ENCODE assay signal across 1 cellular context in genomic region chr19:39969681-39970423, GRCh38.
TF ChIP-seq lines count a peak whose summit lies in the region.

No MANE protein-coding gene starts in this region.

TF ChIP-seq in K562, 482 proteins besides CTCF, POLR2A, EP300 and RAD21 (continued from another document):
- TF ChIP-seq U2AF2 (optimal IDR thresholded peaks at IDR 0.05; ENCODE audit: low read depth, low read length), result no peak
- 0 out of 2 replicates have a peak, but pooled peaks have one; percentile 11 for TF ChIP-seq SMARCC2 (IDR thresholded peaks at IDR 0.05; ENCODE audit: low read depth)
- TF ChIP-seq PATZ1 (CRISPR knock-in tag; IDR thresholded peaks at IDR 0.05; ENCODE audit: borderline replicate concordance), result no peak
- TF ChIP-seq RBM34 (IDR thresholded peaks at IDR 0.05; ENCODE audit: borderline replicate concordance, insufficient read depth, low read length), result no peak
- TF ChIP-seq NFXL1 (CRISPR knock-in tag; IDR thresholded peaks at IDR 0.05), result no peak
- no peak for TF ChIP-seq STAT5A (IDR thresholded peaks at IDR 0.05; ENCODE audit: borderline replicate concordance, low read length)
- TF ChIP-seq CEBPZ (IDR thresholded peaks at IDR 0.05; ENCODE audit: borderline replicate concordance, low read depth, low read length), result no peak
- TF ChIP-seq NEUROD1 (IDR thresholded peaks at IDR 0.05; ENCODE audit: borderline replicate concordance, low read depth, low read length, partially characterized antibody), result no peak
- no peak for TF ChIP-seq TRIM25 (IDR thresholded peaks at IDR 0.05; ENCODE audit: borderline replicate concordance)
- TF ChIP-seq PCBP1 (IDR thresholded peaks at IDR 0.05; ENCODE audit: low read depth, low read length, poor library complexity, severe bottlenecking), result no peak
- peak; percentile 37 for TF ChIP-seq VEZF1 (CRISPR knock-in tag; IDR thresholded peaks at IDR 0.05)
- peak; percentile 53 for TF ChIP-seq CXXC5 (CRISPR knock-in tag; IDR thresholded peaks at IDR 0.05)
- no peak for TF ChIP-seq MAZ (CRISPR knock-in tag; conservative IDR thresholded peaks at IDR 0.05 in 1 of 2, IDR thresholded peaks at IDR 0.05 in 1 of 2)
- TF ChIP-seq TOE1 (IDR thresholded peaks at IDR 0.05; ENCODE audit: borderline replicate concordance), result 0 out of 2 replicates have a peak, but pooled peaks have one; percentile 15
- TF ChIP-seq TOE1 (CRISPR knock-in tag; IDR thresholded peaks at IDR 0.05; ENCODE audit: borderline replicate concordance, low read depth), result no peak
- TF ChIP-seq FOXP4 (CRISPR knock-in tag; IDR thresholded peaks at IDR 0.05; ENCODE audit: borderline replicate concordance), result no peak
- no peak for TF ChIP-seq ZNF586 (CRISPR knock-in tag; conservative IDR thresholded peaks at IDR 0.05)
- TF ChIP-seq MITF (IDR thresholded peaks at IDR 0.05), result no peak
- no peak for TF ChIP-seq CREB3 (tag; conservative IDR thresholded peaks at IDR 0.05; ENCODE audit: low read depth)
- TF ChIP-seq ZBED1 (IDR thresholded peaks at IDR 0.05), result no peak
- no peak for TF ChIP-seq NCOA6 (IDR thresholded peaks at IDR 0.05)
- TF ChIP-seq ZNF41 (CRISPR knock-in tag; conservative IDR thresholded peaks at IDR 0.05), result no peak
- TF ChIP-seq ZFP1 (CRISPR knock-in tag; IDR thresholded peaks at IDR 0.05), result no peak
- TF ChIP-seq RNF219 (CRISPR knock-in tag; IDR thresholded peaks at IDR 0.05), result no peak
- peak; percentile 60; the same call in 1 of the 2 replicates for TF ChIP-seq SMARCE1 (IDR thresholded peaks at IDR 0.05)
- no peak for TF ChIP-seq GTF2B (IDR thresholded peaks at IDR 0.05; ENCODE audit: extremely low read depth, insufficient read length)
- no peak for TF ChIP-seq ZBTB49 (CRISPR knock-in tag; IDR thresholded peaks at IDR 0.05; ENCODE audit: borderline replicate concordance)
- TF ChIP-seq PHTF2 (CRISPR knock-in tag; IDR thresholded peaks at IDR 0.05), result no peak
- no peak for TF ChIP-seq MBD1 (CRISPR knock-in tag; IDR thresholded peaks at IDR 0.05)
- TF ChIP-seq MTA1 (IDR thresholded peaks at IDR 0.05; ENCODE audit: borderline replicate concordance), result peak; percentile 31; the same call in 1 of the 2 replicates
- TF ChIP-seq DACH1 (IDR thresholded peaks at IDR 0.05; ENCODE audit: partially characterized antibody), result no peak
- no peak for TF ChIP-seq ZNF668 (CRISPR knock-in tag; IDR thresholded peaks at IDR 0.05)
- no peak for TF ChIP-seq ZNF347 (CRISPR knock-in tag; IDR thresholded peaks at IDR 0.05; ENCODE audit: low read depth)
- TF ChIP-seq MCM7 (IDR thresholded peaks at IDR 0.05), result no peak
- no peak for TF ChIP-seq ZBTB17 (CRISPR knock-in tag; IDR thresholded peaks at IDR 0.05)
- no peak for TF ChIP-seq CEBPG (CRISPR knock-in tag; IDR thresholded peaks at IDR 0.05)
- TF ChIP-seq CEBPG (tag; conservative IDR thresholded peaks at IDR 0.05 in 1 of 2, IDR thresholded peaks at IDR 0.05 in 1 of 2), result no peak
- peak; percentile 66 for TF ChIP-seq GTF2E2 (tag; IDR thresholded peaks at IDR 0.05)
- no peak for TF ChIP-seq ZNF780A (CRISPR knock-in tag; IDR thresholded peaks at IDR 0.05)
- TF ChIP-seq EWSR1 (IDR thresholded peaks at IDR 0.05; ENCODE audit: borderline replicate concordance, low read depth, partially characterized antibody), result no peak
- TF ChIP-seq CC2D1A (IDR thresholded peaks at IDR 0.05), result 0 out of 2 replicates have a peak, but pooled peaks have one; percentile 44
